ENCODE assay signal across 1 cellular context in the genomic region with DNA sequence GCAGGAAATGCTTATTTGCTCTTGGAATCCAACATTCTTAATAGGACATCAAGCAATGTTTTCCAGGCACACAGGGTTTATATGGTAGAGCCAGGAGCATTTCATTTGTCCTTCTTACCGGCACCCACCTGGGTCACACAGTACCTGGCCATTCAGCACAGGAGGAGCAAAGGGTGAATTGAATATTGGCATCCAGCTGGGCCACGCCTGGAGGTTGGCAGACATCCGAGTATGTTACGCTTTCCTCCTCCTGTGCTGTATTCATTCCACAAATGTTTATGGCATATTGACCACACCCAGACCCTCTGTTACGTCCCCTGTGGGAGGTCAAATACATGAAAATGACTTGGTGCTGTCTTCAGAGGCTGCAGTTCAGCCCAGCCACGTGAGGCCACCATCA.
TF ChIP-seq lines count a peak whose summit lies in the region.

No MANE protein-coding gene starts in this region.

TF ChIP-seq in GM23338, 12 proteins besides CTCF, POLR2A, EP300 and RAD21 (continued from another document):
- TF ChIP-seq, protein P1, sequence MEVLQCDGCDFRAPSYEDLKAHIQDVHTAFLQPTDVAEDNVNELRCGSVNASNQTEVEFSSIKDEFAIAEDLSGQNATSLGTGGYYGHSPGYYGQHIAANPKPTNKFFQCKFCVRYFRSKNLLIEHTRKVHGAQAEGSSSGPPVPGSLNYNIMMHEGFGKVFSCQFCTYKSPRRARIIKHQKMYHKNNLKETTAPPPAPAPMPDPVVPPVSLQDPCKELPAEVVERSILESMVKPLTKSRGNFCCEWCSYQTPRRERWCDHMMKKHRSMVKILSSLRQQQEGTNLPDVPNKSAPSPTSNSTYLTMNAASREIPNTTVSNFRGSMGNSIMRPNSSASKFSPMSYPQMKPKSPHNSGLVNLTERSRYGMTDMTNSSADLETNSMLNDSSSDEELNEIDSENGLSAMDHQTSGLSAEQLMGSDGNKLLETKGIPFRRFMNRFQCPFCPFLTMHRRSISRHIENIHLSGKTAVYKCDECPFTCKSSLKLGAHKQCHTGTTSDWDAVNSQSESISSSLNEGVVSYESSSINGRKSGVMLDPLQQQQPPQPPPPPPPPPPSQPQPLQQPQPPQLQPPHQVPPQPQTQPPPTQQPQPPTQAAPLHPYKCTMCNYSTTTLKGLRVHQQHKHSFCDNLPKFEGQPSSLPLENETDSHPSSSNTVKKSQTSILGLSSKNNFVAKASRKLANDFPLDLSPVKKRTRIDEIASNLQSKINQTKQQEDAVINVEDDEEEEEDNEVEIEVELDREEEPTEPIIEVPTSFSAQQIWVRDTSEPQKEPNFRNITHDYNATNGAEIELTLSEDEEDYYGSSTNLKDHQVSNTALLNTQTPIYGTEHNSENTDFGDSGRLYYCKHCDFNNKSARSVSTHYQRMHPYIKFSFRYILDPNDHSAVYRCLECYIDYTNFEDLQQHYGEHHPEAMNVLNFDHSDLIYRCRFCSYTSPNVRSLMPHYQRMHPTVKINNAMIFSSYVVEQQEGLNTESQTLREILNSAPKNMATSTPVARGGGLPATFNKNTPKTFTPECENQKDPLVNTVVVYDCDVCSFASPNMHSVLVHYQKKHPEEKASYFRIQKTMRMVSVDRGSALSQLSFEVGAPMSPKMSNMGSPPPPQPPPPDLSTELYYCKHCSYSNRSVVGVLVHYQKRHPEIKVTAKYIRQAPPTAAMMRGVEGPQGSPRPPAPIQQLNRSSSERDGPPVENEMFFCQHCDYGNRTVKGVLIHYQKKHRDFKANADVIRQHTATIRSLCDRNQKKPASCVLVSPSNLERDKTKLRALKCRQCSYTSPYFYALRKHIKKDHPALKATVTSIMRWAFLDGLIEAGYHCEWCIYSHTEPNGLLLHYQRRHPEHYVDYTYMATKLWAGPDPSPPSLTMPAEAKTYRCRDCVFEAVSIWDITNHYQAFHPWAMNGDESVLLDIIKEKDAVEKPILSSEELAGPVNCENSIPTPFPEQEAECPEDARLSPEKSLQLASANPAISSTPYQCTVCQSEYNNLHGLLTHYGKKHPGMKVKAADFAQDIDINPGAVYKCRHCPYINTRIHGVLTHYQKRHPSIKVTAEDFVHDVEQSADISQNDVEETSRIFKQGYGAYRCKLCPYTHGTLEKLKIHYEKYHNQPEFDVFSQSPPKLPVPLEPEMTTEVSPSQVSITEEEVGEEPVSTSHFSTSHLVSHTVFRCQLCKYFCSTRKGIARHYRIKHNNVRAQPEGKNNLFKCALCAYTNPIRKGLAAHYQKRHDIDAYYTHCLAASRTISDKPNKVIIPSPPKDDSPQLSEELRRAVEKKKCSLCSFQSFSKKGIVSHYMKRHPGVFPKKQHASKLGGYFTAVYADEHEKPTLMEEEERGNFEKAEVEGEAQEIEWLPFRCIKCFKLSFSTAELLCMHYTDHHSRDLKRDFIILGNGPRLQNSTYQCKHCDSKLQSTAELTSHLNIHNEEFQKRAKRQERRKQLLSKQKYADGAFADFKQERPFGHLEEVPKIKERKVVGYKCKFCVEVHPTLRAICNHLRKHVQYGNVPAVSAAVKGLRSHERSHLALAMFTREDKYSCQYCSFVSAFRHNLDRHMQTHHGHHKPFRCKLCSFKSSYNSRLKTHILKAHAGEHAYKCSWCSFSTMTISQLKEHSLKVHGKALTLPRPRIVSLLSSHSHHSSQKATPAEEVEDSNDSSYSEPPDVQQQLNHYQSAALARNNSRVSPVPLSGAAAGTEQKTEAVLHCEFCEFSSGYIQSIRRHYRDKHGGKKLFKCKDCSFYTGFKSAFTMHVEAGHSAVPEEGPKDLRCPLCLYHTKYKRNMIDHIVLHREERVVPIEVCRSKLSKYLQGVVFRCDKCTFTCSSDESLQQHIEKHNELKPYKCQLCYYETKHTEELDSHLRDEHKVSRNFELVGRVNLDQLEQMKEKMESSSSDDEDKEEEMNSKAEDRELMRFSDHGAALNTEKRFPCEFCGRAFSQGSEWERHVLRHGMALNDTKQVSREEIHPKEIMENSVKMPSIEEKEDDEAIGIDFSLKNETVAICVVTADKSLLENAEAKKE (CRISPR knock-in tag; IDR thresholded peaks at IDR 0.05) = no peak
- TF ChIP-seq ZNF114 (CRISPR knock-in tag; IDR thresholded peaks at IDR 0.05) = no peak
